1 cellular context compared by ENCODE assay signal in genomic region chr12:49610785-49611184, GRCh38. TPM values are rescaled to one million over a fixed set of nuclear protein-coding genes. Genes with fewer than 3 reads are reported as not detected.
"Had no signal": no experiment of that assay in that cellular context is flagged by ENCODE, and none has a peak within 500 bp of the region (broad histone marks: within the 10 kb centered on the region; RNA-seq: fewer than 3 reads in every experiment).

No MANE protein-coding gene starts in this region.

RNA-seq across cellular contexts. Expression of gene FAM186B, which starts 5.3 kb away (rescaled TPM):
- total RNA-seq: G401 had no signal
